2 cellular contexts compared by ENCODE assay signal in genomic region chr20:61371501-61372150, GRCh38.
TF ChIP-seq lines count a peak whose summit lies in the region.

No MANE protein-coding gene starts in this region.

TF ChIP-seq in H1, 55 proteins besides CTCF, POLR2A, EP300 and RAD21 (continued from another document):
- TF ChIP-seq TAF7 (optimal IDR thresholded peaks at IDR 0.05; ENCODE audit: borderline replicate concordance, low read depth, low read length) (no peak), NRF1 (IDR thresholded peaks at IDR 0.05; ENCODE audit: low read depth, low read length) (no peak), ZNF274 (IDR thresholded peaks at IDR 0.05; ENCODE audit: borderline replicate concordance, extremely low read depth, low read length) (no peak), POLR2AphosphoS5 (IDR thresholded peaks at IDR 0.05; ENCODE audit: low read depth, low read length) (no peak)

TF ChIP-seq in neural cell, 6 proteins besides CTCF, POLR2A, EP300 and RAD21 (continued from another document):
- no peak for TF ChIP-seq SMC3 (conservative IDR thresholded peaks at IDR 0.05; ENCODE audit: poor library complexity)
- TF ChIP-seq POLR2AphosphoS5 (IDR thresholded peaks at IDR 0.05), result no peak
- TF ChIP-seq TAF1 (IDR thresholded peaks at IDR 0.05; ENCODE audit: low read depth), result no peak
- no peak for TF ChIP-seq MXI1 (conservative IDR thresholded peaks at IDR 0.05; ENCODE audit: poor library complexity, severe bottlenecking)
- TF ChIP-seq REST (IDR thresholded peaks at IDR 0.05; ENCODE audit: borderline replicate concordance), result no peak
